Comparison of ENCODE assay signal across 11 cellular contexts in genomic region chr3:48441940-48442339, GRCh38. TPM values are rescaled to one million over a fixed set of nuclear protein-coding genes. Genes with fewer than 3 reads are reported as not detected.
A peak's percentile ranks its signal among the peaks of the same experiment; 100 is the strongest.
DNase-seq lines count a peak whose midpoint lies in the region; ATAC-seq, FAIRE-seq and TF ChIP-seq lines count a peak whose summit lies in the region.
"Had no signal": no experiment of that assay in that cellular context is flagged by ENCODE, and none has a peak within 500 bp of the region (broad histone marks: within the 10 kb centered on the region; RNA-seq: fewer than 3 reads in every experiment).

No MANE protein-coding gene starts in this region.

- DNase-seq in T-helper 1 cell (no peak), OCI-LY7 (ENCODE audit: low spot score) (no peak), endothelial cell of umbilical vein (ENCODE audit: low read depth, low spot score) (no peak), progenitor cell of endocrine pancreas (ENCODE audit: low spot score, unreplicated experiment) (no peak), activated gamma-delta T cell (lab: John Stamatoyannopoulos, UW) (no peak), NCI-H345 treated with DMSO at 0.1 percent for 48 hours (lab: John Stamatoyannopoulos, UW; ENCODE audit: unreplicated experiment) (no peak)
- DNase-seq: NCI-H1436 had no signal

- no peaks in the 10 kb centered on the region for H3K27me3 ChIP-seq in endothelial cell of umbilical vein (ENCODE audit: control insufficient read depth in 2 of 2, insufficient read depth in 2 of 2, low read length in 2 of 2)
- H3K27me3 ChIP-seq: tibial nerve had no signal

- H3K4me3 ChIP-seq in OCI-LY7 (ENCODE audit: low read depth, low read length, poor library complexity, severe bottlenecking) (peak overlapping the region; percentile 98), endothelial cell of umbilical vein (replicated peaks in 1 of 3; ENCODE audit: insufficient read depth in 1 of 3, low read depth in 1 of 3, low read length in 3 of 3) (no peak overlapping the region)

- H3K36me3 ChIP-seq in OCI-LY7 (ENCODE audit: insufficient read depth, low read length) (peaks cover 46% of the 10 kb centered on the region), endothelial cell of umbilical vein (ENCODE audit: control insufficient read depth in 2 of 2, extremely low read depth in 1 of 2, insufficient read depth in 2 of 2, low read length in 2 of 2) (peaks cover 8% of the 10 kb centered on the region in 2 experiments)

- dilution Hi-C loops in endothelial cell of umbilical vein (cut with MboI; ENCODE audit: extremely low pct_ligation_motif_present, low sequenced_read_pairs): no loop called here

- H3K4me2 ChIP-seq in OCI-LY7 (ENCODE audit: low read length) (peak overlapping the region; percentile 80), endothelial cell of umbilical vein (ENCODE audit: insufficient read depth, low read length) (peak overlapping the region; percentile 56)

- TF ChIP-seq POLR2A in endothelial cell of umbilical vein (IDR thresholded peaks at IDR 0.05; ENCODE audit: low read depth, low read length): no peak

- no peak overlapping the region for H3K9ac ChIP-seq in endothelial cell of umbilical vein (replicated peaks; ENCODE audit: extremely low read depth, insufficient read depth, low read length)

- peak overlapping the region; percentile 100 for H3K4me3 Mint-ChIP-seq in T-helper 1 cell treated with Interleukin-12 subunit alpha and Interleukin-12 subunit beta and Interleukin-4 antibody, amounts not matched to agents 30 μg/mL and 1 μg/mL, for 36 hours
- H3K4me3 Mint-ChIP-seq in progenitor cell of endocrine pancreas (ENCODE audit: low read depth): peak overlapping the region; percentile 93

- H2AFZ ChIP-seq in OCI-LY7 (ENCODE audit: low read length): no peak overlapping the region
- no peak overlapping the region for H2AFZ ChIP-seq in endothelial cell of umbilical vein (ENCODE audit: low read depth, low read length)

- POLR2A ChIA-PET in OCI-LY7 (lab: Charles Lee) (interaction anchor here (1.2 kb wide), 2 partner anchors 12 to 107 kb away, joined by 3 to 4 read pairs; no protein-coding TSS in a partner anchor), endothelial cell of umbilical vein (lab: Charles Lee) (no interaction called here)

- H3K4me1 ChIP-seq in OCI-LY7 (ENCODE audit: insufficient read depth, low read length, poor library complexity, severe bottlenecking) (peaks cover 43% of the 10 kb centered on the region), endothelial cell of umbilical vein (ENCODE audit: control insufficient read depth, extremely low read depth, insufficient read depth, low read length) (peaks cover 16% of the 10 kb centered on the region)

- H3K9me3 Mint-ChIP-seq in T-helper 1 cell treated with Interleukin-12 subunit alpha and Interleukin-12 subunit beta and Interleukin-4 antibody, amounts not matched to agents 30 μg/mL and 1 μg/mL, for 36 hours: no peaks in the 10 kb centered on the region
- H3K9me3 Mint-ChIP-seq in progenitor cell of endocrine pancreas (ENCODE audit: low read depth): no peaks in the 10 kb centered on the region

- H4K20me1 ChIP-seq in OCI-LY7 (ENCODE audit: insufficient read depth, low read length) (peaks cover 11% of the 10 kb centered on the region), endothelial cell of umbilical vein (replicated peaks; ENCODE audit: control insufficient read depth, extremely low read depth, insufficient read depth, low read length) (no peaks in the 10 kb centered on the region)

- H3K36me3 Mint-ChIP-seq in T-helper 1 cell treated with Interleukin-12 subunit alpha and Interleukin-12 subunit beta and Interleukin-4 antibody, amounts not matched to agents 30 μg/mL and 1 μg/mL, for 36 hours (ENCODE audit: low read depth): peaks cover 28% of the 10 kb centered on the region
- peaks cover 1% of the 10 kb centered on the region for H3K36me3 Mint-ChIP-seq in progenitor cell of endocrine pancreas (ENCODE audit: insufficient read depth)

- peak overlapping the region; percentile 54 for H3K27ac Mint-ChIP-seq in T-helper 1 cell treated with Interleukin-12 subunit alpha and Interleukin-12 subunit beta and Interleukin-4 antibody, amounts not matched to agents 30 μg/mL and 1 μg/mL, for 36 hours
- peak overlapping the region; percentile 80 for H3K27ac Mint-ChIP-seq in progenitor cell of endocrine pancreas

- no peak for FAIRE-seq in endothelial cell of umbilical vein (lab: Jason Lieb, UNC)
- FAIRE-seq: A204.1 had no signal

- intact Hi-C loops in OCI-LY7 (cut with micrococcal nuclease; ENCODE audit: unreplicated experiment) (loop anchor here (2.0 to 10.0 kb wide), 3 partner anchors 31 to 357 kb away; partner anchors contain the start of gene SLC26A6), endothelial cell of umbilical vein (cut with micrococcal nuclease) (loop anchor here (2.0 kb wide), 2 partner anchors 63 to 107 kb away; partner anchors contain the start of gene SHISA5)

- peaks cover 53% of the 10 kb centered on the region for H3K79me2 ChIP-seq in OCI-LY7 (ENCODE audit: insufficient read depth, low read depth, low read length)
- peaks cover 27% of the 10 kb centered on the region for H3K79me2 ChIP-seq in endothelial cell of umbilical vein (ENCODE audit: control insufficient read depth, insufficient read depth, low read length)

- H3K27ac ChIP-seq in OCI-LY7 (ENCODE audit: low read depth, low read length, poor library complexity, severe bottlenecking): peak overlapping the region; percentile 20
- no peak overlapping the region for H3K27ac ChIP-seq in endothelial cell of umbilical vein (ENCODE audit: insufficient read depth, low read depth, low read length)

- CTCF ChIA-PET in OCI-LY7 (lab: Charles Lee; ENCODE audit: unreplicated experiment) (no interaction called here), endothelial cell of umbilical vein (lab: Charles Lee) (no interaction called here)

- no TSS peak for BruUV-seq in OCI-LY7 (replicated peaks; lab: Mats Ljungman, UMichigan)
- no TSS peak for BruUV-seq in endothelial cell of umbilical vein (replicated peaks; lab: Mats Ljungman, UMichigan)

- TF ChIP-seq CTCF in OCI-LY7 (conservative IDR thresholded peaks at IDR 0.05; ENCODE audit: low read length) (no peak), endothelial cell of umbilical vein (IDR thresholded peaks at IDR 0.05; ENCODE audit: extremely low read depth in 1 of 2, insufficient read depth in 1 of 2, low read depth in 1 of 2, low read length in 2 of 2) (no peak), progenitor cell of endocrine pancreas (IDR thresholded peaks at IDR 0.05; ENCODE audit: unreplicated experiment) (no peak)

- H3K9me1 ChIP-seq in endothelial cell of umbilical vein (replicated peaks; ENCODE audit: control insufficient read depth, extremely low read depth, insufficient read depth, low read length): no peaks in the 10 kb centered on the region

- no peaks in the 10 kb centered on the region for H3K27me3 Mint-ChIP-seq in T-helper 1 cell treated with Interleukin-12 subunit alpha and Interleukin-12 subunit beta and Interleukin-4 antibody, amounts not matched to agents 30 μg/mL and 1 μg/mL, for 36 hours (ENCODE audit: low read depth)
- no peaks in the 10 kb centered on the region for H3K27me3 Mint-ChIP-seq in progenitor cell of endocrine pancreas

- no peaks in the 10 kb centered on the region for H3K9me2 ChIP-seq in OCI-LY7 (ENCODE audit: insufficient read depth, low read length)

- peaks cover 31% of the 10 kb centered on the region for H3K4me1 Mint-ChIP-seq in T-helper 1 cell treated with Interleukin-12 subunit alpha and Interleukin-12 subunit beta and Interleukin-4 antibody, amounts not matched to agents 30 μg/mL and 1 μg/mL, for 36 hours (ENCODE audit: low read depth)
- H3K4me1 Mint-ChIP-seq in progenitor cell of endocrine pancreas (ENCODE audit: low read depth): peaks cover 24% of the 10 kb centered on the region

- H3K9me3 ChIP-seq in OCI-LY7 (ENCODE audit: low read length): no peaks in the 10 kb centered on the region
- no peaks in the 10 kb centered on the region for H3K9me3 ChIP-seq in endothelial cell of umbilical vein (replicated peaks; ENCODE audit: control insufficient read depth, insufficient read depth, low read length)
- H3K9me3 ChIP-seq: tibial nerve had no signal

- ATAC-seq in HG03039 (IDR thresholded peaks at IDR 0.05; ENCODE audit: unreplicated experiment): no peak

RNA-seq across cellular contexts. Expression of gene TMA7, which starts 1.9 kb away (rescaled TPM):
- total RNA-seq in OCI-LY7 (2014; rRNA removed; shearing (Covaris generic)): 313 and 486 TPM in 2 replicates
- total RNA-seq in OCI-LY7 (2022) (226 and 250 TPM in 2 replicates), endothelial cell of umbilical vein (306 and 332 TPM in 2 replicates), progenitor cell of endocrine pancreas (236 and 253 TPM in 2 replicates)
- 73.0 and 137 TPM in 2 replicates for polyA plus RNA-seq in endothelial cell of umbilical vein
- polyA plus RNA-seq in endothelial cell of umbilical vein (2011; cell fraction: cytosol; rRNA removed): 341 and 475 TPM in 2 replicates
- polyA plus RNA-seq in endothelial cell of umbilical vein (2011; cell fraction: nucleus; rRNA removed): 95.0 and 136 TPM in 2 replicates
- polyA plus RNA-seq in endothelial cell of umbilical vein (2012): 427 and 444 TPM in 2 replicates
- 14.0 and 15.7 TPM in 2 replicates for polyA minus RNA-seq in endothelial cell of umbilical vein
- 37.3 TPM for polyA minus RNA-seq in endothelial cell of umbilical vein (2011; cell fraction: cytosol; rRNA and poly(A)+ RNA removed)
- 14.8 and 17.1 TPM in 2 replicates for polyA minus RNA-seq in endothelial cell of umbilical vein (2011; cell fraction: nucleus; rRNA and poly(A)+ RNA removed)

RNA-seq across cellular contexts. Expression of gene CCDC51, which starts 2.0 kb away (rescaled TPM):
- total RNA-seq in OCI-LY7 (2014; rRNA removed; shearing (Covaris generic)): 22.0 and 23.0 TPM in 2 replicates
- total RNA-seq in OCI-LY7 (2022): 21.2 and 24.9 TPM in 2 replicates
- total RNA-seq in endothelial cell of umbilical vein: 9.8 and 11.2 TPM in 2 replicates
- polyA plus RNA-seq in endothelial cell of umbilical vein: 10.1 and 11.3 TPM in 2 replicates
- polyA plus RNA-seq in endothelial cell of umbilical vein (2011; cell fraction: cytosol; rRNA removed): 12.5 TPM in 2 replicates
- 5.2 and 5.5 TPM in 2 replicates for polyA plus RNA-seq in endothelial cell of umbilical vein (2011; cell fraction: nucleus; rRNA removed)
- polyA plus RNA-seq in endothelial cell of umbilical vein (2012): 8.8 and 11.8 TPM in 2 replicates
- 6.5 and 7.6 TPM in 2 replicates for polyA minus RNA-seq in endothelial cell of umbilical vein
- 8.0 TPM for polyA minus RNA-seq in endothelial cell of umbilical vein (2011; cell fraction: cytosol; rRNA and poly(A)+ RNA removed)
- 0.48 and 1.7 TPM in 2 replicates for polyA minus RNA-seq in endothelial cell of umbilical vein (2011; cell fraction: nucleus; rRNA and poly(A)+ RNA removed)
- 11.4 and 13.2 TPM in 2 replicates for total RNA-seq in progenitor cell of endocrine pancreas

RNA-seq across cellular contexts. Expression of gene ATRIP, which starts 4.6 kb away (rescaled TPM):
- total RNA-seq in OCI-LY7 (2014; rRNA removed; shearing (Covaris generic)): 16.3 and 16.8 TPM in 2 replicates
- 20.3 and 24.5 TPM in 2 replicates for total RNA-seq in OCI-LY7 (2022)
- 12.6 and 14.7 TPM in 2 replicates for total RNA-seq in endothelial cell of umbilical vein
- 10.6 and 13.0 TPM in 2 replicates for polyA plus RNA-seq in endothelial cell of umbilical vein
- 10.1 and 10.5 TPM in 2 replicates for polyA plus RNA-seq in endothelial cell of umbilical vein (2011; cell fraction: cytosol; rRNA removed)
- polyA plus RNA-seq in endothelial cell of umbilical vein (2011; cell fraction: nucleus; rRNA removed): 20.9 and 22.8 TPM in 2 replicates
- 8.6 and 8.9 TPM in 2 replicates for polyA plus RNA-seq in endothelial cell of umbilical vein (2012)
- polyA minus RNA-seq in endothelial cell of umbilical vein: 11.8 and 11.9 TPM in 2 replicates
- polyA minus RNA-seq in endothelial cell of umbilical vein (2011; cell fraction: cytosol; rRNA and poly(A)+ RNA removed): 15.4 TPM
- polyA minus RNA-seq in endothelial cell of umbilical vein (2011; cell fraction: nucleus; rRNA and poly(A)+ RNA removed): 7.6 and 11.9 TPM in 2 replicates
- 13.8 and 15.2 TPM in 2 replicates for total RNA-seq in progenitor cell of endocrine pancreas

RNA-seq across cellular contexts. Expression of gene PLXNB1, which starts 12.1 kb away (rescaled TPM):
- total RNA-seq in OCI-LY7 (2014; rRNA removed; shearing (Covaris generic)): 4.4 and 14.9 TPM in 2 replicates
- total RNA-seq in OCI-LY7 (2022): 6.4 and 7.7 TPM in 2 replicates
- 43.0 and 43.1 TPM in 2 replicates for total RNA-seq in endothelial cell of umbilical vein
- polyA plus RNA-seq in endothelial cell of umbilical vein: 45.2 and 47.5 TPM in 2 replicates
- polyA plus RNA-seq in endothelial cell of umbilical vein (2011; cell fraction: cytosol; rRNA removed): 18.3 and 23.0 TPM in 2 replicates
- 262 and 302 TPM in 2 replicates for polyA plus RNA-seq in endothelial cell of umbilical vein (2011; cell fraction: nucleus; rRNA removed)
- 25.8 and 32.9 TPM in 2 replicates for polyA plus RNA-seq in endothelial cell of umbilical vein (2012)
- 52.5 and 60.1 TPM in 2 replicates for polyA minus RNA-seq in endothelial cell of umbilical vein
- 27.2 TPM for polyA minus RNA-seq in endothelial cell of umbilical vein (2011; cell fraction: cytosol; rRNA and poly(A)+ RNA removed)
- polyA minus RNA-seq in endothelial cell of umbilical vein (2011; cell fraction: nucleus; rRNA and poly(A)+ RNA removed): 66.9 and 99.7 TPM in 2 replicates
- total RNA-seq in progenitor cell of endocrine pancreas: 535 and 543 TPM in 2 replicates
